28 cellular contexts compared by ENCODE assay signal in the genomic region with DNA sequence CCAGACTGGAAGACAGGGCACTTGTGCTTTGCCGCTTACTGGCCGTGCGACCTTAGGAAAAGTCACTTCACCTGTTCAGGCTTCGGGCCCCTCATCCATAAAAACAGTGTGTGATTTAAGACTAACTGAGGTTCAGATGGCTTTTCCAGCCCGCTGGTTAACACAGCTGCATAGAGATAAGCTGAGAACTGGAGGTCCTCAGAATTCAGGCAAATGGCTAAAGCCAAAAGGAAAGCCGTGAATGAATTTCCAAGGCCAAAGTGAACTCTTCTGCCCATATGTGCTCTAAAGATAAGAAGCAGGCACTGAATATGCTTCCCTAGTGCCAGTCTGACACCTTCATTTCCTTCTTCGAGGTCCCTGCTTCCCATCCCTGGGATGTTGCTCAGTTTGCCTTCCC.
"Had no signal": no experiment of that assay in that cellular context is flagged by ENCODE, and none has a peak within 500 bp of the region (broad histone marks: within the 10 kb centered on the region; RNA-seq: fewer than 3 reads in every experiment).

No MANE protein-coding gene starts in this region.

- H3K27ac Mint-ChIP-seq: mesothelial cell of epicardium; natural killer cell; nephron progenitor cell; neural progenitor cell; stimulated activated naive CD8-positive, alpha-beta T cell treated with anti-CD3 and anti-CD28 coated beads, Interleukin-15, Interleukin-2, amounts not matched to agents 100 ng/mL and 50 ng/mL, for 24 hours; type B pancreatic cell had no signal

- H3K4me3 Mint-ChIP-seq: mesothelial cell of epicardium; naive B cell; natural killer cell; nephron progenitor cell; neural progenitor cell; stimulated activated effector memory CD8-positive, alpha-beta T cell treated with anti-CD3 and anti-CD28 coated beads, Interleukin-12 subunit alpha, Interleukin-12 subunit beta, amount 100 ng/mL, for 72 hours; stimulated activated naive CD8-positive, alpha-beta T cell treated with anti-CD3 and anti-CD28 coated beads, Interleukin-15, Interleukin-2, amounts not matched to agents 100 ng/mL and 50 ng/mL, for 24 hours; type B pancreatic cell had no signal

- H3K4me1 Mint-ChIP-seq: natural killer cell; stimulated activated effector memory CD8-positive, alpha-beta T cell treated with anti-CD3 and anti-CD28 coated beads, Interleukin-12 subunit alpha, Interleukin-12 subunit beta, amount 100 ng/mL, for 72 hours had no signal

- DNase-seq: hippocampal formation; kidney glomerular epithelial cell; left cardiac atrium; left lung; lower lobe of right lung; mammary epithelial cell; mesenchymal stem cell; naive B cell; natural killer cell; nephron progenitor cell; occipital lobe; psoas muscle; stimulated activated CD4-positive, alpha-beta T cell treated with anti-CD3 and anti-CD28 coated beads, Interleukin-12 subunit alpha, Interleukin-12 subunit beta, amount 100 ng/mL, for 4 hours; stimulated activated CD4-positive, alpha-beta T cell treated with anti-CD3 and anti-CD28 coated beads, Interleukin-15, amount 100 ng/mL, for 24 hours; stimulated activated CD4-positive, alpha-beta T cell treated with anti-CD3 and anti-CD28 coated beads, Interleukin-2, amount 100 ng/mL, for 24 hours; stimulated activated CD4-positive, alpha-beta T cell treated with anti-CD3 and anti-CD28 coated beads, Interleukin-4, amount 100 ng/mL, for 24 hours; stimulated activated naive CD4-positive, alpha-beta T cell; tibial artery; uterus had no signal

- H3K27me3 Mint-ChIP-seq: stimulated activated naive CD8-positive, alpha-beta T cell treated with anti-CD3 and anti-CD28 coated beads, Interleukin-15, Interleukin-2, amounts not matched to agents 100 ng/mL and 50 ng/mL, for 24 hours; type B pancreatic cell had no signal

- H3K9me3 ChIP-seq: left lung, lower lobe of right lung, neutrophil, psoas muscle, suprapubic skin, thoracic aorta, tibial artery, uterus had no signal

- H3K36me3 Mint-ChIP-seq: mesothelial cell of epicardium; naive B cell; natural killer cell; neural progenitor cell; stimulated activated effector memory CD8-positive, alpha-beta T cell treated with anti-CD3 and anti-CD28 coated beads, Interleukin-12 subunit alpha, Interleukin-12 subunit beta, amount 100 ng/mL, for 72 hours; type B pancreatic cell had no signal

- ATAC-seq: left cardiac atrium; left lung; lower lobe of right lung; natural killer cell; psoas muscle; sciatic nerve; stimulated activated effector memory CD8-positive, alpha-beta T cell treated with anti-CD3 and anti-CD28 coated beads, Interleukin-12 subunit alpha, Interleukin-12 subunit beta, amount 100 ng/mL, for 72 hours had no signal
